In the genomic region with DNA sequence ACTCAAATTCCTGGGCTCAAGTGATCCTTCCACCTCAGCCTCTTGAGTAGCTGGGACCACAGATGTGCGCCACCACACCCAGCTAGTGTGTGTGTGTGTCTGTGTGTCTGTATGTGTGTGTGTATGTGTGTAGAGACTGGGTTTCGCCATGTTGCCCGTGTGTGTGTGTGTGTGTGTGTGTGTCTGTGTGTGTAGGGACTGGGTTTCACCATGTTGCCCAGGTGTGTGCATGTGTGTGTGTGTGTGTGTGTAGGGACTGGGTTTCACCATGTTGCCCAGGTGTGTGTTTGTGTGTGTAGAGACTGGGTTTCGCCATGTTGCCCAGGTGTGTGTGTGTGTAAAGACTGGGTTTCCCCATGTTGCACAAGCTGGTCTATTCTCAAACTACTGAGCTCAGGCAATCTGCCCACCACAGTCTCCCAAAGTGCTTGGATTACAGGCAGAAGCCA, we compare ENCODE assay signal across 10 cellular contexts. TPM values are rescaled to one million over a fixed set of nuclear protein-coding genes. Genes with fewer than 3 reads are reported as not detected.
A peak's percentile ranks its signal among the peaks of the same experiment; 100 is the strongest.
DNase-seq lines count a peak whose midpoint lies in the region; ATAC-seq and TF ChIP-seq lines count a peak whose summit lies in the region.
"Had no signal": no experiment of that assay in that cellular context is flagged by ENCODE, and none has a peak within 500 bp of the region (broad histone marks: within the 10 kb centered on the region; RNA-seq: fewer than 3 reads in every experiment).

No MANE protein-coding gene starts in this region.

- no peak overlapping the region for H3K4me2 ChIP-seq in OCI-LY7 (ENCODE audit: low read length)

- no peaks in the 10 kb centered on the region for H3K9me3 Mint-ChIP-seq in Caco-2 (ENCODE audit: unreplicated experiment)

- TF ChIP-seq CTCF in Caco-2 (IDR thresholded peaks at IDR 0.05; ENCODE audit: insufficient read depth in 1 of 2, low read depth in 1 of 2, low read length in 1 of 2, severe bottlenecking in 1 of 2, unreplicated experiment in 1 of 2) (no peak), OCI-LY7 (conservative IDR thresholded peaks at IDR 0.05; ENCODE audit: low read length) (no peak), prostate gland (IDR thresholded peaks at IDR 0.05) (no peak)

- peaks cover 14% of the 10 kb centered on the region for H3K36me3 ChIP-seq in Caco-2 (ENCODE audit: control insufficient read depth, insufficient read depth, low read length)
- H3K36me3 ChIP-seq in OCI-LY7 (ENCODE audit: insufficient read depth, low read length) = peaks cover 77% of the 10 kb centered on the region
- peaks cover 21% of the 10 kb centered on the region for H3K36me3 ChIP-seq in effector memory CD4-positive, alpha-beta T cell (ENCODE audit: control insufficient read depth, insufficient read depth, low read length)
- peaks cover 0 to 3% of the 10 kb centered on the region in 2 donors for H3K36me3 ChIP-seq in prostate gland

- POLR2A ChIA-PET in Caco-2 (lab: Charles Lee) (no interaction called here), OCI-LY7 (lab: Charles Lee) (interaction anchor here (1.0 kb wide), 1 partner anchor 12 kb away, joined by 3 read pairs; no protein-coding TSS in a partner anchor)

- H3K27ac ChIP-seq in OCI-LY7 (ENCODE audit: low read depth, low read length, poor library complexity, severe bottlenecking) = no peak overlapping the region
- H3K27ac ChIP-seq in effector memory CD4-positive, alpha-beta T cell (ENCODE audit: insufficient read depth, low read length, poor library complexity, severe bottlenecking) = peak overlapping the region; percentile 2
- peak overlapping the region; percentile 59 to 77 for H3K27ac ChIP-seq in prostate gland
- H3K27ac ChIP-seq: ascending aorta, neutrophil had no signal

- no peaks in the 10 kb centered on the region for H3K27me3 Mint-ChIP-seq in Caco-2 (ENCODE audit: insufficient read depth, unreplicated experiment)

- in situ Hi-C loops in G401 (cut with HindIII; ENCODE audit: low sequenced_read_pairs) = no loop called here

- no peaks in the 10 kb centered on the region for H4K20me1 ChIP-seq in OCI-LY7 (ENCODE audit: insufficient read depth, low read length)

- ATAC-seq in GM21619 (IDR thresholded peaks at IDR 0.05; ENCODE audit: unreplicated experiment) = no peak

- CTCF ChIA-PET in Caco-2 (lab: Charles Lee) (no interaction called here), OCI-LY7 (lab: Charles Lee; ENCODE audit: unreplicated experiment) (no interaction called here)

- H3K4me3 ChIP-seq in Caco-2 (ENCODE audit: low read depth, low read length) (no peak overlapping the region), OCI-LY7 (ENCODE audit: low read depth, low read length, poor library complexity, severe bottlenecking) (no peak overlapping the region), prostate gland (no peak overlapping the region)
- no peak overlapping the region for H3K4me3 ChIP-seq in effector memory CD4-positive, alpha-beta T cell (ENCODE audit: insufficient read depth, low read depth, low read length, poor library complexity, severe bottlenecking)
- H3K4me3 ChIP-seq: ascending aorta had no signal

- WGBS in prostate gland = 82% methylated on average over 4 of the region's 4 CpGs

- peaks cover 82% of the 10 kb centered on the region for H3K36me3 Mint-ChIP-seq in Caco-2 (ENCODE audit: insufficient read depth, unreplicated experiment)

- BruUV-seq in Caco-2 (replicated peaks; lab: Mats Ljungman, UMichigan) (no TSS peak), OCI-LY7 (replicated peaks; lab: Mats Ljungman, UMichigan) (TSS peak; percentile 51)

- peak overlapping the region; percentile 3 for H3K27ac Mint-ChIP-seq in Caco-2 (ENCODE audit: unreplicated experiment)

- DNase-seq in Caco-2 = peak in 1 of 2 experiments; percentile 22
- DNase-seq in OCI-LY7 (ENCODE audit: low spot score) = no peak
- DNase-seq in effector memory CD4-positive, alpha-beta T cell = no peak
- no peak for DNase-seq in prostate gland (ENCODE audit: low spot score)
- DNase-seq in G401 (ENCODE audit: low spot score) = no peak
- no peak for DNase-seq in activated CD4-positive, CD25-positive, alpha-beta regulatory T cell (lab: John Stamatoyannopoulos, UW)
- DNase-seq: stimulated activated CD4-positive, alpha-beta T cell treated with anti-CD3 and anti-CD28 coated beads, Interleukin-4, amount 100 ng/mL, for 1 hour had no signal

- no peaks in the 10 kb centered on the region for H3K9me3 ChIP-seq in Caco-2
- H3K9me3 ChIP-seq in OCI-LY7 (ENCODE audit: low read length) = no peaks in the 10 kb centered on the region
- H3K9me3 ChIP-seq in effector memory CD4-positive, alpha-beta T cell (ENCODE audit: control insufficient read depth, low read length) = no peaks in the 10 kb centered on the region
- no peaks in the 10 kb centered on the region for H3K9me3 ChIP-seq in prostate gland
- H3K9me3 ChIP-seq: ascending aorta, neutrophil had no signal

- no peak for TF ChIP-seq POLR2A in prostate gland (IDR thresholded peaks at IDR 0.05)

- H3K4me1 ChIP-seq in Caco-2 = peaks cover 11% of the 10 kb centered on the region
- H3K4me1 ChIP-seq in OCI-LY7 (ENCODE audit: insufficient read depth, low read length, poor library complexity, severe bottlenecking) = no peaks in the 10 kb centered on the region
- peaks cover 15% of the 10 kb centered on the region for H3K4me1 ChIP-seq in effector memory CD4-positive, alpha-beta T cell (ENCODE audit: control insufficient read depth, insufficient read depth, low read length, poor library complexity, severe bottlenecking)
- H3K4me1 ChIP-seq in prostate gland (replicated peaks) = no peaks in the 10 kb centered on the region
- H3K4me1 ChIP-seq: ascending aorta had no signal

- no peaks in the 10 kb centered on the region for H3K9me2 ChIP-seq in OCI-LY7 (ENCODE audit: insufficient read depth, low read length)

- no peaks in the 10 kb centered on the region for H3K27me3 ChIP-seq in Caco-2 (replicated peaks; ENCODE audit: control insufficient read depth, insufficient read depth, low read length)
- no peaks in the 10 kb centered on the region for H3K27me3 ChIP-seq in effector memory CD4-positive, alpha-beta T cell (replicated peaks; ENCODE audit: control insufficient read depth, insufficient read depth, low read length, poor library complexity, severe bottlenecking)
- no peaks in the 10 kb centered on the region for H3K27me3 ChIP-seq in prostate gland (replicated peaks; ENCODE audit: insufficient read depth)
- H3K27me3 ChIP-seq: ascending aorta, neutrophil had no signal

- H3K4me3 Mint-ChIP-seq in Caco-2 (ENCODE audit: unreplicated experiment) = no peak overlapping the region

- intact Hi-C loops in Caco-2 (cut with micrococcal nuclease; ENCODE audit: unreplicated experiment) (loop anchor here (5.0 kb wide), 1 partner anchor 36 kb away; no protein-coding TSS in a partner anchor), OCI-LY7 (cut with micrococcal nuclease; ENCODE audit: unreplicated experiment) (no loop called here), prostate gland (cut with DNase I) (no loop called here)

- H2AFZ ChIP-seq in OCI-LY7 (ENCODE audit: low read length) = no peak overlapping the region

- H3K4me1 Mint-ChIP-seq in Caco-2 (ENCODE audit: low read depth, unreplicated experiment) = peaks cover 16% of the 10 kb centered on the region

- no peaks in the 10 kb centered on the region for H3K79me2 ChIP-seq in OCI-LY7 (ENCODE audit: insufficient read depth, low read depth, low read length)

RNA-seq across cellular contexts. Expression of gene CDK5RAP1, which starts 28.3 kb away (rescaled TPM):
- 116 and 120 TPM in 2 replicates for total RNA-seq in Caco-2 (2022)
- 32.1 and 41.2 TPM in 2 replicates for total RNA-seq in OCI-LY7 (2014; rRNA removed; shearing (Covaris generic))
- 45.4 and 49.4 TPM in 2 replicates for total RNA-seq in OCI-LY7 (2022)
- total RNA-seq in prostate gland = 10 to 100 TPM; 18.0 to 24.7 TPM
- total RNA-seq in G401 (2014; rRNA removed; shearing (Covaris generic)) = 41.6 and 65.5 TPM in 2 replicates
